In the genomic region with DNA sequence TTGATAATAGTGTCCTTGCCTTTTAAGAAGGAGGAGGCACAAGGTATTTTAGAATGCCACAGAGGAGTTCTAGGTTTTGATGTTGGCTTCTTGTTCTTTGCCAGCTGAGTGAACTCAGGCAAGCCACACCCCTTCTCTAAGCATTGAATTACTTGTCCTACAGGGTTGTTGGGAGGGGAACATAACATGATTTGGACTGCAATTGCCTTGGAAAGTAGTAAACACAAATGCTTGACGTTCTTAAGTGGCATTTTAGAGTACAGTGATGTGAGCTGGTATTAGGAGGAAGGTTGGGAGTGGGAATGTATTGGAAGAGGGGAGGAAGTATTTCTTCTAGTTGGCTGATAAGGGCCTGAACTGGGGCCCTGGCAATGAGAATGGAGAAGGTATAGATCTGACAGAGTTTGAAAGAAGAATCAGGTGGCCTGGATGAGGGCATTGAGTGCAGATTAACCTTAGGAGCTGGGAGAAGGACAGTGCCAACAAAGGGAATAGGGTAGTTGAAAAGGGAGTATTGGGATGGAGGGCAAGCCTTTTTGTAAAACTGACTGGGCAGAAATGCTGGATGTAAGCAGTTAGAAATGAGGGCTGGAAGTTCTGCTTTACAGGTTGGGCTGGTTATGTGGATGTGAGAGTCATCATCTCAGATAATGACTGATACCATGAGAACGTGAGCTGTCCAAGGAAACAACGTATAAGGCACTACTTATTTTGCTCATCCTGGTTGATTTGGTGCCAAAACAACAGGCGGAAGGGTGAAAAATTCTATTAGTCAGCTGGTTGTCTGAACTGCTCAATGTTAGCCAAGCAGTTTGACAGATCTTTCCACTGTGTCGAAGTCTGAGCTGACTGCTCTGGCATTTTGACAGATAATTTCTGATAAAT, we compare ENCODE assay signal across 8 cellular contexts. TPM values are rescaled to one million over a fixed set of nuclear protein-coding genes. Genes with fewer than 3 reads are reported as not detected.
DNase-seq lines count a peak whose midpoint lies in the region; ATAC-seq and TF ChIP-seq lines count a peak whose summit lies in the region.

No MANE protein-coding gene starts in this region.

- intact Hi-C loops in vagina (cut with DNase I): no loop called here
- intact Hi-C loops in Calu3 (cut with micrococcal nuclease; ENCODE audit: unreplicated experiment): no loop called here

- H3K4me3 ChIP-seq in vagina: no peak overlapping the region

- no peaks in the 10 kb centered on the region for H3K9me3 Mint-ChIP-seq in activated T-helper 17 cell treated with anti-CD3 and anti-CD28 coated beads, Interleukin-2, amount 50 U/mL, for 72 hours
- H3K9me3 Mint-ChIP-seq in Calu3 (ENCODE audit: low read depth, unreplicated experiment): no peaks in the 10 kb centered on the region

- no peaks in the 10 kb centered on the region for H3K27me3 Mint-ChIP-seq in activated T-helper 17 cell treated with anti-CD3 and anti-CD28 coated beads, Interleukin-2, amount 50 U/mL, for 72 hours
- H3K27me3 Mint-ChIP-seq in Calu3 (ENCODE audit: unreplicated experiment): no peaks in the 10 kb centered on the region

- H3K27ac Mint-ChIP-seq in activated T-helper 17 cell treated with anti-CD3 and anti-CD28 coated beads, Interleukin-2, amount 50 U/mL, for 72 hours: no peak overlapping the region
- H3K27ac Mint-ChIP-seq in Calu3 (ENCODE audit: unreplicated experiment): no peak overlapping the region

- no peaks in the 10 kb centered on the region for H3K9me3 ChIP-seq in vagina

- H3K27me3 ChIP-seq in vagina: no peaks in the 10 kb centered on the region

- H3K4me1 ChIP-seq in vagina: peaks cover 67% of the 10 kb centered on the region

- H3K4me1 Mint-ChIP-seq in activated T-helper 17 cell treated with anti-CD3 and anti-CD28 coated beads, Interleukin-2, amount 50 U/mL, for 72 hours: peaks cover 27% of the 10 kb centered on the region
- peaks cover 8% of the 10 kb centered on the region for H3K4me1 Mint-ChIP-seq in Calu3 (ENCODE audit: low read depth, unreplicated experiment)

- H3K27ac ChIP-seq in vagina: peak overlapping the region; percentile 56

- no peak overlapping the region for H3K4me3 Mint-ChIP-seq in activated T-helper 17 cell treated with anti-CD3 and anti-CD28 coated beads, Interleukin-2, amount 50 U/mL, for 72 hours
- H3K4me3 Mint-ChIP-seq in Calu3 (ENCODE audit: low read depth, unreplicated experiment): no peak overlapping the region

- TF ChIP-seq CTCF in vagina (IDR thresholded peaks at IDR 0.05) (no peak), Calu3 (IDR thresholded peaks at IDR 0.05; ENCODE audit: unreplicated experiment) (no peak)

- no TSS peak for BruUV-seq in Calu3 (replicated peaks; lab: Mats Ljungman, UMichigan)

- H3K36me3 ChIP-seq in vagina: no peaks in the 10 kb centered on the region

- DNase-seq in kidney tubule cell (ENCODE audit: low spot score): peak; percentile 95
- DNase-seq in vagina (ENCODE audit: extremely low spot score in 2 of 2): no peak
- no peak for DNase-seq in SK-N-DZ (ENCODE audit: low spot score)
- DNase-seq in Calu3: no peak

- CTCF ChIA-PET in Calu3 (lab: Charles Lee): no interaction called here

- TF ChIP-seq POLR2A in vagina (IDR thresholded peaks at IDR 0.05): no peak

- ATAC-seq in GM18858 (IDR thresholded peaks at IDR 0.05; ENCODE audit: unreplicated experiment) (peak; percentile 35), HG02938 (IDR thresholded peaks at IDR 0.05; ENCODE audit: unreplicated experiment) (peak; percentile 48), HG03045 (IDR thresholded peaks at IDR 0.05; ENCODE audit: unreplicated experiment) (no peak)
- peak; percentile 58 for ATAC-seq in activated T-helper 17 cell treated with anti-CD3 and anti-CD28 coated beads, Interleukin-2, amount 50 U/mL, for 72 hours (replicated peaks)

- H3K36me3 Mint-ChIP-seq in activated T-helper 17 cell treated with anti-CD3 and anti-CD28 coated beads, Interleukin-2, amount 50 U/mL, for 72 hours (ENCODE audit: low read depth): peaks cover 18% of the 10 kb centered on the region
- no peaks in the 10 kb centered on the region for H3K36me3 Mint-ChIP-seq in Calu3 (ENCODE audit: insufficient read depth, unreplicated experiment)

RNA-seq across cellular contexts. Expression of a gene that starts 16.7 kb away (rescaled TPM):
- 100 to 1,000 TPM; 109 to 143 TPM for total RNA-seq in activated T-helper 17 cell treated with anti-CD3 and anti-CD28 coated beads, Interleukin-2, amount 50 U/mL, for 72 hours
- 41.0 TPM for total RNA-seq in vagina
- 4.2 and 5.1 TPM in 2 replicates for polyA plus RNA-seq in SK-N-DZ (2014; cell fraction: cytosol; rRNA removed)
- polyA plus RNA-seq in SK-N-DZ (2014; cell fraction: nucleus; rRNA removed): 12.2 and 18.5 TPM in 2 replicates
- total RNA-seq in Calu3 (2022): 12.0 and 13.8 TPM in 2 replicates

RNA-seq across cellular contexts. Expression of a gene that starts 44.9 kb away (rescaled TPM):
- total RNA-seq in activated T-helper 17 cell treated with anti-CD3 and anti-CD28 coated beads, Interleukin-2, amount 50 U/mL, for 72 hours: not detected
- total RNA-seq in vagina (not detected), Calu3 (2022) (not detected in 2 replicates)
- polyA plus RNA-seq in SK-N-DZ (2014; cell fraction: cytosol; rRNA removed): not detected in 2 replicates
- not detected in 2 replicates for polyA plus RNA-seq in SK-N-DZ (2014; cell fraction: nucleus; rRNA removed)
